Comparison of ENCODE assay signal across 9 cellular contexts in the genomic region with DNA sequence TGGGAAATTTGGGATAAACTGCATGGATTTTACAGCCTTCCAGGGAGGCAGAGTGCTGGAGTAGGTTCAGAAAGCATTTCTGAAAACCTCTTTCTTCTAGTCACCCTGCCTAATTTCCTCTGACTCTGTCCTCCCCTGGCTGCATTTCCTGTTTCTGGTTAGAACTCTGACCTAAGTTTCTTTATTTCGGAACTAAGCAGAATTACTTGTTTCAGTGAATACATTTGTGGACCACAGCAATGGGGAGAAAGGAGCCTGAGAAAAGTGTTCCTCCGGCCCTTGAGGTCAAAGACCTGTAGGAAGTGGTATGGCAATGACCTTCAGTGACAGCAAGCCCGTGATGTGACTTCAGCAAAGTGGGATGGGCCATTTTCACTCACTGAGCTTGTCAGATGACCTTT.
DNase-seq lines count a peak whose midpoint lies in the region; ATAC-seq and TF ChIP-seq lines count a peak whose summit lies in the region.
"Had no signal": no experiment of that assay in that cellular context is flagged by ENCODE, and none has a peak within 500 bp of the region (broad histone marks: within the 10 kb centered on the region; RNA-seq: fewer than 3 reads in every experiment).

No MANE protein-coding gene starts in this region.

- peak; percentile 54 for ATAC-seq in GM21526 (IDR thresholded peaks at IDR 0.05; ENCODE audit: low FRiP score, unreplicated experiment)

- peaks cover 49% of the 10 kb centered on the region for H3K4me1 ChIP-seq in DOHH2 (ENCODE audit: control insufficient read depth, low read length)
- peaks cover 11% of the 10 kb centered on the region for H3K4me1 ChIP-seq in endodermal cell (ENCODE audit: control insufficient read depth, insufficient read depth, low read length)

- no peak overlapping the region for H3K27ac Mint-ChIP-seq in endodermal cell

- H3K36me3 ChIP-seq in DOHH2 (ENCODE audit: control insufficient read depth, low read length) (no peaks in the 10 kb centered on the region), endodermal cell (ENCODE audit: control insufficient read depth, insufficient read depth, low read length) (no peaks in the 10 kb centered on the region)

- H3K9me3 Mint-ChIP-seq in endodermal cell, result no peaks in the 10 kb centered on the region

- H3K4me3 ChIP-seq in DOHH2 (ENCODE audit: low read length), result peak overlapping the region; percentile 29
- H3K4me3 ChIP-seq in endodermal cell (ENCODE audit: low read length), result no peak overlapping the region

- H4K20me1 ChIP-seq in DOHH2 (ENCODE audit: control insufficient read depth, insufficient read depth, low read depth, low read length), result no peaks in the 10 kb centered on the region

- H3K79me2 ChIP-seq in DOHH2 (ENCODE audit: control insufficient read depth, low read length), result no peaks in the 10 kb centered on the region

- H3K9me2 ChIP-seq in DOHH2 (replicated peaks; ENCODE audit: control insufficient read depth, low read length), result no peaks in the 10 kb centered on the region

- no peaks in the 10 kb centered on the region for H3K27me3 Mint-ChIP-seq in endodermal cell (ENCODE audit: insufficient read depth)

- H3K4me2 ChIP-seq in DOHH2 (ENCODE audit: low read length), result peak overlapping the region; percentile 37

- 84% methylated on average over 3 of the region's 3 CpGs; no CpG with 5 or more reads in 1 of the 2 experiments for WGBS in endodermal cell (ENCODE audit: insufficient coverage in 1 of 2, insufficient read length in 1 of 2), 2 experiments

- H3K4me1 Mint-ChIP-seq in endodermal cell, result peaks cover 20% of the 10 kb centered on the region

- DNase-seq in NAMALWA (ENCODE audit: low spot score) (peak; percentile 52), epithelial cell of prostate (ENCODE audit: low read depth, low spot score) (no peak), NCI-H1436 (lab: John Stamatoyannopoulos, UW) (no peak), endodermal cell (no peak), H4 (ENCODE audit: low spot score) (no peak), amygdala (lab: John Stamatoyannopoulos, UW) (no peak)
- DNase-seq: NCI-H524 treated with DMSO at 0.1 percent for 48 hours had no signal

- no peak for TF ChIP-seq CTCF in DOHH2 (IDR thresholded peaks at IDR 0.05; ENCODE audit: low read depth, low read length, poor library complexity, severe bottlenecking)
- TF ChIP-seq CTCF in endodermal cell (conservative IDR thresholded peaks at IDR 0.05), result no peak

- H3K4me3 Mint-ChIP-seq in endodermal cell, result no peak overlapping the region

- H3K27ac ChIP-seq in DOHH2 (ENCODE audit: low read depth, low read length), result 0 out of 2 replicates have a peak overlapping the region, but pooled peaks have one; percentile 0
- peak overlapping the region; percentile 5 for H3K27ac ChIP-seq in epithelial cell of prostate
- no peak overlapping the region for H3K27ac ChIP-seq in endodermal cell (ENCODE audit: low read depth, low read length)

- H3F3A ChIP-seq in DOHH2 (ENCODE audit: control insufficient read depth, insufficient read depth), result peaks cover 15% of the 10 kb centered on the region

- H3K9me3 ChIP-seq in DOHH2 (ENCODE audit: control insufficient read depth, insufficient read depth, low read length) (no peaks in the 10 kb centered on the region), endodermal cell (ENCODE audit: control insufficient read depth, low read length) (no peaks in the 10 kb centered on the region)

- H3K27me3 ChIP-seq in DOHH2 (ENCODE audit: control insufficient read depth, low read length), result no peaks in the 10 kb centered on the region
- H3K27me3 ChIP-seq in endodermal cell (ENCODE audit: control insufficient read depth, insufficient read depth, low read length, poor library complexity, severe bottlenecking), result no peaks in the 10 kb centered on the region

- no peak overlapping the region for H3K9ac ChIP-seq in endodermal cell (ENCODE audit: extremely low read depth, low read length, poor library complexity, severe bottlenecking)

- H3K36me3 Mint-ChIP-seq in endodermal cell (ENCODE audit: low read depth), result no peaks in the 10 kb centered on the region
